In genomic region chr20:63401384-63402110, GRCh38 we compare ENCODE assay signal across 29 cellular contexts. TPM values are rescaled to one million over a fixed set of nuclear protein-coding genes. Genes with fewer than 3 reads are reported as not detected.
"Had no signal": no experiment of that assay in that cellular context is flagged by ENCODE, and none has a peak within 500 bp of the region (broad histone marks: within the 10 kb centered on the region; RNA-seq: fewer than 3 reads in every experiment).

No MANE protein-coding gene starts in this region.

- H3K27ac Mint-ChIP-seq: activated CD8-positive, alpha-beta T cell treated with anti-CD3 and anti-CD28 coated beads, Interleukin-2, amount 10 ng/mL, durations not matched to agents 7 days and 5 days; activated naive CD4-positive, alpha-beta T cell treated with anti-CD3 and anti-CD28 coated beads, Interleukin-2, amount 50 U/mL, for 24 hours; activated naive CD8-positive, alpha-beta T cell treated with anti-CD3 and anti-CD28 coated beads, Interleukin-2, amount 10 ng/mL, durations not matched to agents 7 days and 5 days; activated T-cell treated with anti-CD3 and anti-CD28 coated beads, Interleukin-2, amount 50 U/mL, for 24 hours; activated T-helper 2 cell treated with anti-CD3 and anti-CD28 coated beads, Interferon-gamma antibody, Interleukin-2, Interleukin-4, amounts not matched to agents 10 μg/mL and 5 μg/mL and 100 μg/mL, durations not matched to agents 14 hours and 24 hours and 36 hours had no signal

- DNase-seq: activated CD4-positive, alpha-beta T cell treated with anti-CD3 and anti-CD28 coated beads for 1 hour; activated CD4-positive, alpha-beta T cell treated with anti-CD3 and anti-CD28 coated beads for 48 hours; activated CD4-positive, alpha-beta T cell treated with anti-CD3 and anti-CD28 coated beads, Interleukin-2, amount 50 U/mL, for 48 hours; activated CD4-positive, CD25-positive, alpha-beta regulatory T cell; activated CD8-positive, alpha-beta T cell treated with anti-CD3 and anti-CD28 coated beads, Interleukin-2, amount 10 ng/mL, durations not matched to agents 7 days and 5 days; activated gamma-delta T cell; activated naive CD4-positive, alpha-beta T cell treated with Interleukin-2 at 50 U/mL for 16 hours; activated naive CD8-positive, alpha-beta T cell treated with anti-CD3 and anti-CD28 coated beads, Interleukin-2, amount 10 ng/mL, durations not matched to agents 7 days and 5 days; activated T-cell treated with anti-CD3 and anti-CD28 coated beads, Interleukin-2, amount 50 U/mL, for 24 hours; NCI-H1092 treated with DMSO at 0.1 percent for 48 hours; NCI-H146; NCI-H2029 treated with DMSO at 0.1 percent for 48 hours; NCI-H2107; NCI-H226; NCI-H524 treated with DMSO at 0.1 percent for 48 hours; SHP77 treated with DMSO at 0.1 percent for 48 hours; SW 1271; T-helper 1 cell; T-helper 2 cell; T-helper 9 cell had no signal

- ATAC-seq: activated CD8-positive, alpha-beta T cell treated with anti-CD3 and anti-CD28 coated beads, Interleukin-2, amount 10 ng/mL, durations not matched to agents 7 days and 5 days had no signal

- H3K4me3 Mint-ChIP-seq: activated CD8-positive, alpha-beta T cell treated with anti-CD3 and anti-CD28 coated beads, Interleukin-2, amount 10 ng/mL, durations not matched to agents 7 days and 5 days; activated naive CD4-positive, alpha-beta T cell treated with anti-CD3 and anti-CD28 coated beads, Interleukin-2, amount 50 U/mL, for 24 hours; activated naive CD8-positive, alpha-beta T cell treated with anti-CD3 and anti-CD28 coated beads, Interleukin-2, amount 10 ng/mL, durations not matched to agents 7 days and 5 days; activated T-cell treated with anti-CD3 and anti-CD28 coated beads, Interleukin-2, amount 50 U/mL, for 24 hours had no signal

- H3K9me3 Mint-ChIP-seq: activated naive CD4-positive, alpha-beta T cell treated with anti-CD3 and anti-CD28 coated beads, Interleukin-2, amount 50 U/mL, for 24 hours; activated naive CD8-positive, alpha-beta T cell treated with anti-CD3 and anti-CD28 coated beads, Interleukin-2, amount 10 ng/mL, durations not matched to agents 7 days and 5 days; activated T-cell treated with anti-CD3 and anti-CD28 coated beads, Interleukin-2, amount 50 U/mL, for 24 hours; activated T-helper 2 cell treated with anti-CD3 and anti-CD28 coated beads, Interferon-gamma antibody, Interleukin-2, Interleukin-4, amounts not matched to agents 10 μg/mL and 5 μg/mL and 100 μg/mL, durations not matched to agents 14 hours and 24 hours and 36 hours had no signal

- H3K4me1 Mint-ChIP-seq: activated naive CD4-positive, alpha-beta T cell treated with anti-CD3 and anti-CD28 coated beads, Interleukin-2, amount 50 U/mL, for 24 hours; activated naive CD8-positive, alpha-beta T cell treated with anti-CD3 and anti-CD28 coated beads, Interleukin-2, amount 10 ng/mL, durations not matched to agents 7 days and 5 days had no signal

- H3K36me3 Mint-ChIP-seq: activated naive CD4-positive, alpha-beta T cell treated with anti-CD3 and anti-CD28 coated beads, Interleukin-2, amount 50 U/mL, for 24 hours; activated naive CD8-positive, alpha-beta T cell treated with anti-CD3 and anti-CD28 coated beads, Interleukin-2, amount 10 ng/mL, durations not matched to agents 7 days and 5 days had no signal

- H3K27me3 Mint-ChIP-seq: activated naive CD4-positive, alpha-beta T cell treated with anti-CD3 and anti-CD28 coated beads, Interleukin-2, amount 50 U/mL, for 24 hours; activated naive CD8-positive, alpha-beta T cell treated with anti-CD3 and anti-CD28 coated beads, Interleukin-2, amount 10 ng/mL, durations not matched to agents 7 days and 5 days; activated T-cell treated with anti-CD3 and anti-CD28 coated beads, Interleukin-2, amount 50 U/mL, for 24 hours had no signal

RNA-seq across cellular contexts. Expression of gene CHRNA4, which starts 40.4 kb away (rescaled TPM):
- total RNA-seq: activated CD8-positive, alpha-beta T cell treated with anti-CD3 and anti-CD28 coated beads, Interleukin-2, amount 10 ng/mL, durations not matched to agents 7 days and 5 days; activated naive CD8-positive, alpha-beta T cell treated with anti-CD3 and anti-CD28 coated beads, Interleukin-2, amount 10 ng/mL, durations not matched to agents 7 days and 5 days; activated T-helper 2 cell treated with anti-CD3 and anti-CD28 coated beads, Interferon-gamma antibody, Interleukin-2, Interleukin-4, amounts not matched to agents 10 μg/mL and 5 μg/mL and 100 μg/mL, durations not matched to agents 14 hours and 24 hours and 36 hours; ascending aorta; breast epithelium; LHCN-M2; M059J; NCI-H460; RPMI7951; SK-MEL-5 had no signal
